ENCODE assay signal across 21 cellular contexts in the genomic region with DNA sequence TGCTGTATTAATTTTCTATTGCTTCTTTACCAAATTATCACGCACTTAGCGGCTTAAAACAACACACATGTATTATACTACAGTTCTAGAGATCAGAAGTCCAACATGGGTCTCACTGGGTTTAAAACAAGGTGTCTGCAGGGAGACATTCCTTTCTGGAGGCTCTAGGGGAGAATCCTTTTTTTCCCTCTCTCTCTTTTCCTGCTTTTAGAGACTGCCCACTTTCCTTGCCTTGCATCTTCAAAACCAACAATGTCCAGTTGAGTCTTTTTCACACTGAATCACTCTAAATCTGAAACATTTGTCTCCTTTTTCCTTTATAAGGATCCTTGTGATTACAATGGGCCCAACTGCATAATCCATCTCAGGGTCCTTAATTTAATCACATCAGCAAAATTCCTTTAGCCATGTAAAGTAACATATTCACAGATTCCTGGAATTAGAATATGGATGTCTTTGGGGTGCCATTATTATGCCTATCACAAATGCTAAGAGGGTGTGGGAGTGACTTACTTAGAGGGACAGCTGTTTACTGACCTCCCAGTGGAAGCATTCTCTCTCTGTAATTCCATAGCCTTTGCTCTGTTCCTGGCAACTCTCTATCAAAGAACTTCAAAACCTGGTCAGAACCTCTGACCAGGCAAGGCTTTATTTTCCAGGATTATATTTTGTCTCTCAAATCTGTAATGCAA.
"Had no signal": no experiment of that assay in that cellular context is flagged by ENCODE, and none has a peak within 500 bp of the region (broad histone marks: within the 10 kb centered on the region; RNA-seq: fewer than 3 reads in every experiment).

No MANE protein-coding gene starts in this region.

- H3K27me3 Mint-ChIP-seq: activated CD8-positive, alpha-beta T cell treated with anti-CD3 and anti-CD28 coated beads for 36 hours; activated naive CD8-positive, alpha-beta T cell treated with anti-CD3 and anti-CD28 coated beads, Interleukin-2, amount 10 ng/mL, durations not matched to agents 7 days and 5 days; naive thymus-derived CD8-positive, alpha-beta T cell; T-cell had no signal

- H3K4me1 ChIP-seq: breast epithelium, lower lobe of right lung had no signal

- H3K27me3 ChIP-seq: breast epithelium, sigmoid colon, stomach, thyroid gland, vagina had no signal

- DNase-seq: activated CD4-positive, alpha-beta T cell treated with anti-CD3 and anti-CD28 coated beads for 4 hours; activated CD8-positive, alpha-beta memory T cell treated with anti-CD3 and anti-CD28 coated beads, Interleukin-2, amount 50 U/mL, for 4 hours; activated CD8-positive, alpha-beta T cell treated with anti-CD3 and anti-CD28 coated beads for 36 hours; activated gamma-delta T cell treated with Interleukin-2 at 50 U/mL for 16 hours; activated naive CD8-positive, alpha-beta T cell treated with anti-CD3 and anti-CD28 coated beads, Interleukin-2, amount 10 ng/mL, durations not matched to agents 7 days and 5 days; activated T-cell treated with anti-CD3 and anti-CD28 coated beads, Interleukin-2, amount 50 U/mL, for 72 hours; aorta; dermis blood vessel endothelial cell; lower lobe of right lung; midbrain; naive thymus-derived CD8-positive, alpha-beta T cell; psoas muscle; sigmoid colon; stimulated activated CD4-positive, alpha-beta T cell treated with anti-CD3 and anti-CD28 coated beads, Interleukin-2, amount 100 ng/mL, for 48 hours; stomach; T-cell; T1000; thyroid gland had no signal

- ATAC-seq: activated CD8-positive, alpha-beta T cell treated with anti-CD3 and anti-CD28 coated beads for 36 hours; activated T-cell treated with anti-CD3 and anti-CD28 coated beads, Interleukin-2, amount 50 U/mL, for 72 hours; lower lobe of right lung; naive thymus-derived CD8-positive, alpha-beta T cell; psoas muscle; T-cell had no signal

- H3K27ac Mint-ChIP-seq: activated CD8-positive, alpha-beta T cell treated with anti-CD3 and anti-CD28 coated beads for 36 hours; activated naive CD8-positive, alpha-beta T cell treated with anti-CD3 and anti-CD28 coated beads, Interleukin-2, amount 10 ng/mL, durations not matched to agents 7 days and 5 days; activated T-cell treated with anti-CD3 and anti-CD28 coated beads, Interleukin-2, amount 50 U/mL, for 72 hours; T-cell had no signal

- H3K4me3 Mint-ChIP-seq: activated CD8-positive, alpha-beta T cell treated with anti-CD3 and anti-CD28 coated beads for 36 hours; activated naive CD8-positive, alpha-beta T cell treated with anti-CD3 and anti-CD28 coated beads, Interleukin-2, amount 10 ng/mL, durations not matched to agents 7 days and 5 days; activated T-cell treated with anti-CD3 and anti-CD28 coated beads, Interleukin-2, amount 50 U/mL, for 72 hours; naive thymus-derived CD8-positive, alpha-beta T cell; T-cell had no signal

- H3K27ac ChIP-seq: breast epithelium, lower lobe of right lung, psoas muscle, sigmoid colon, stomach, vagina, VCaP had no signal

- H3K9me3 Mint-ChIP-seq: activated CD8-positive, alpha-beta T cell treated with anti-CD3 and anti-CD28 coated beads for 36 hours; activated naive CD8-positive, alpha-beta T cell treated with anti-CD3 and anti-CD28 coated beads, Interleukin-2, amount 10 ng/mL, durations not matched to agents 7 days and 5 days; activated T-cell treated with anti-CD3 and anti-CD28 coated beads, Interleukin-2, amount 50 U/mL, for 72 hours; naive thymus-derived CD8-positive, alpha-beta T cell; T-cell had no signal

- H3K36me3 ChIP-seq: breast epithelium, lower lobe of right lung, stomach, thyroid gland, vagina had no signal

- H3K9me3 ChIP-seq: breast epithelium, lower lobe of right lung, psoas muscle, sigmoid colon, stomach, thyroid gland, vagina had no signal

- H3K4me3 ChIP-seq: breast epithelium, lower lobe of right lung, psoas muscle, sigmoid colon, stomach, thyroid gland, vagina had no signal
